In the genomic region with DNA sequence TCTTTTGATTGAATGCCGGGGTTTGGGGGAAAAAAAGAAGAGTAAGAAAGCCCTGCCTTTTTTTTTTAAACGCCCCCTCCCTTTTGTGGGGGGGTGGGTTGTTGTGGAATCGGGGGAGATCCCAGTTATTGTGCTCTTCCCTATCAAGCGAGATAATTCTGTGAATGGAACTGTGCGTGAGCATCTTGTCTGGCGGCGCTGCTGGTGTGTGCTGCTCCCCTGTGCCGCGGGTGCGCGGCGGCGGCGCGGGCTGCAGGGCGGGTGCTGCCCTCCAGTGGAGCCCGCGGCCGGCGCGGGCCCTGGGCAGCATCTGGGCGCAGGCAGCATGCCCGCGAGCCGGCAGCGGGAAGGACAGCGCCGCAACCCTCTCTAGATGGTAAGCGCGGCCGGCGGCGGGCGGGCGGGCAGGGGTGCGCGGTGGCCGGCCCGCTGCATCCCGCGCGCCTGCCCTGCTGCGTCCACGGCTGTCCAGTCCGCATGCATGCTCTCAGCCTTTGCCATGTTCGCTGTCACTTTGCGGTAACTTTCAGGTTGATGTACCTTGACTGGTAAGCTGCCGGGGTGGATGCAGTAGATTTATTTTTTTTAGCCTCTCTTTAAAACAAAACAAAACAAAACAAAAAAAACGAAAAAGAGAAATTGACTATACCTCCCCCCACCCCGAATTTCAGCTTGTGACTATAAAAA, we compare ENCODE assay signal across 8 cellular contexts.
DNase-seq lines count a peak whose midpoint lies in the region; ATAC-seq and TF ChIP-seq lines count a peak whose summit lies in the region.

No MANE protein-coding gene starts in this region.

- intact Hi-C loops in colonic mucosa (cut with DNase I) = loop anchor here (10.0 kb wide), 2 partner anchors 402 to 562 kb away; no protein-coding TSS in a partner anchor

- TF ChIP-seq CTCF in GM12874 (IDR thresholded peaks at IDR 0.05; ENCODE audit: insufficient read depth, low read depth, low read length) = peak; percentile 56
- peak; percentile 53 for TF ChIP-seq CTCF in colonic mucosa (IDR thresholded peaks at IDR 0.05)

- DNase-seq in NCI-H146 treated with DMSO at 0.1 percent for 48 hours (lab: John Stamatoyannopoulos, UW; ENCODE audit: unreplicated experiment) (peak; percentile 21), colonic mucosa (peak; percentile 65), left kidney (ENCODE audit: low read depth, low spot score) (peak; percentile 91)
- peak; percentile 15 to 19 for DNase-seq in stimulated activated CD4-positive, alpha-beta T cell treated with anti-CD3 and anti-CD28 coated beads, Interleukin-15, amount 100 ng/mL, for 48 hours (ENCODE audit: low read depth in 2 of 2)

- H3K27ac ChIP-seq in colonic mucosa = no peak overlapping the region

- H3K4me1 ChIP-seq in colonic mucosa = no peaks in the 10 kb centered on the region

- peak; percentile 73 to 79 for ATAC-seq in activated CD4-positive, CD25-positive, alpha-beta regulatory T cell treated with anti-CD3 and anti-CD28 coated beads, Interleukin-2, amount 50 U/mL, for 24 hours
- no peak for ATAC-seq in GM18873 (IDR thresholded peaks at IDR 0.05; ENCODE audit: low FRiP score, unreplicated experiment)
- no peak for ATAC-seq in GM18519 (IDR thresholded peaks at IDR 0.05; ENCODE audit: low FRiP score, unreplicated experiment)

- no peak overlapping the region for H3K9ac ChIP-seq in colonic mucosa (ENCODE audit: low read depth in 2 of 2, low read length in 2 of 2)

- no peak overlapping the region for H3K4me3 ChIP-seq in colonic mucosa

- H3K27me3 ChIP-seq in colonic mucosa = no peaks in the 10 kb centered on the region

- no peaks in the 10 kb centered on the region for H3K36me3 ChIP-seq in colonic mucosa

- no peaks in the 10 kb centered on the region for H3K9me3 ChIP-seq in colonic mucosa

Comparison
In these comparisons a context has a peak if more than half of its experiments do, and no peak if none do; other contexts are left out.
1. DNase-seq: peak in every context shown above with its lines; median percentile 91 in left kidney; 65 in colonic mucosa; 21 in NCI-H146 treated with DMSO at 0.1 percent for 48 hours; 17 in stimulated activated CD4-positive, alpha-beta T cell treated with anti-CD3 and anti-CD28 coated beads, Interleukin-15, amount 100 ng/mL, for 48 hours.
2. ATAC-seq: peak in activated CD4-positive, CD25-positive, alpha-beta regulatory T cell treated with anti-CD3 and anti-CD28 coated beads, Interleukin-2, amount 50 U/mL, for 24 hours (2 of 2); none in GM18873 (single experiment) and GM18519 (single experiment).